Comparison of ENCODE assay signal across 10 cellular contexts in genomic region chr16:27463741-27464662, GRCh38.
DNase-seq lines count a peak whose midpoint lies in the region; ATAC-seq lines count a peak whose summit lies in the region.
"Had no signal": no experiment of that assay in that cellular context is flagged by ENCODE, and none has a peak within 500 bp of the region (broad histone marks: within the 10 kb centered on the region; RNA-seq: fewer than 3 reads in every experiment).

No MANE protein-coding gene starts in this region.

- ATAC-seq in HG03457 (IDR thresholded peaks at IDR 0.05; ENCODE audit: unreplicated experiment) (no peak), HG02610 (IDR thresholded peaks at IDR 0.05; ENCODE audit: unreplicated experiment) (no peak)

- POLR2A ChIA-PET in activated CD4-positive, alpha-beta T cell treated with anti-CD3 and anti-CD28 coated beads, Interleukin-2, amount 10 ng/mL, durations not matched to agents 7 days and 5 days (lab: Charles Lee), result no interaction called here

- intact Hi-C loops in activated T-helper 2 cell treated with anti-CD3 and anti-CD28 coated beads, Interferon-gamma antibody, Interleukin-2, Interleukin-4, amounts not matched to agents 10 μg/mL and 5 μg/mL and 100 μg/mL, durations not matched to agents 14 hours and 24 hours and 36 hours (cut with micrococcal nuclease), result no loop called here

- peak overlapping the region; percentile 5 for H3K4me3 Mint-ChIP-seq in activated CD4-positive, alpha-beta T cell treated with anti-CD3 and anti-CD28 coated beads, Interleukin-2, amount 10 ng/mL, durations not matched to agents 7 days and 5 days
- no peak overlapping the region for H3K4me3 Mint-ChIP-seq in activated T-helper 2 cell treated with anti-CD3 and anti-CD28 coated beads, Interferon-gamma antibody, Interleukin-2, Interleukin-4, amounts not matched to agents 10 μg/mL and 5 μg/mL and 100 μg/mL, durations not matched to agents 14 hours and 24 hours and 36 hours (ENCODE audit: low read depth)
- H3K4me3 Mint-ChIP-seq: naive B cell had no signal

- no peaks in the 10 kb centered on the region for H3K79me2 ChIP-seq in Karpas-422 (ENCODE audit: low read length)

- H3K27me3 ChIP-seq in Karpas-422 (ENCODE audit: low read length), result no peaks in the 10 kb centered on the region

- H3K4me3 ChIP-seq in Karpas-422 (ENCODE audit: low read length), result no peak overlapping the region

- H3K36me3 ChIP-seq in Karpas-422 (ENCODE audit: insufficient read depth, low read length), result peaks cover 15% of the 10 kb centered on the region; the same call in 1 of the 2 replicates

- H3K4me2 ChIP-seq in Karpas-422 (ENCODE audit: low read depth, low read length, poor library complexity, severe bottlenecking), result no peak overlapping the region

- H3K4me1 Mint-ChIP-seq in activated CD4-positive, alpha-beta T cell treated with anti-CD3 and anti-CD28 coated beads, Interleukin-2, amount 10 ng/mL, durations not matched to agents 7 days and 5 days, result peaks cover 33% of the 10 kb centered on the region
- H3K4me1 Mint-ChIP-seq in activated T-helper 2 cell treated with anti-CD3 and anti-CD28 coated beads, Interferon-gamma antibody, Interleukin-2, Interleukin-4, amounts not matched to agents 10 μg/mL and 5 μg/mL and 100 μg/mL, durations not matched to agents 14 hours and 24 hours and 36 hours (ENCODE audit: low read depth), result peaks cover 2% of the 10 kb centered on the region
- H3K4me1 Mint-ChIP-seq: naive B cell had no signal

- no peaks in the 10 kb centered on the region for H3K9me3 ChIP-seq in Karpas-422 (ENCODE audit: low read length)

- peak overlapping the region; percentile 86 for H3K27ac Mint-ChIP-seq in activated CD4-positive, alpha-beta T cell treated with anti-CD3 and anti-CD28 coated beads, Interleukin-2, amount 10 ng/mL, durations not matched to agents 7 days and 5 days
- peak overlapping the region; percentile 22 for H3K27ac Mint-ChIP-seq in activated T-helper 2 cell treated with anti-CD3 and anti-CD28 coated beads, Interferon-gamma antibody, Interleukin-2, Interleukin-4, amounts not matched to agents 10 μg/mL and 5 μg/mL and 100 μg/mL, durations not matched to agents 14 hours and 24 hours and 36 hours

- H3K9me3 Mint-ChIP-seq in activated CD4-positive, alpha-beta T cell treated with anti-CD3 and anti-CD28 coated beads, Interleukin-2, amount 10 ng/mL, durations not matched to agents 7 days and 5 days, result no peaks in the 10 kb centered on the region
- no peaks in the 10 kb centered on the region for H3K9me3 Mint-ChIP-seq in activated T-helper 2 cell treated with anti-CD3 and anti-CD28 coated beads, Interferon-gamma antibody, Interleukin-2, Interleukin-4, amounts not matched to agents 10 μg/mL and 5 μg/mL and 100 μg/mL, durations not matched to agents 14 hours and 24 hours and 36 hours
- H3K9me3 Mint-ChIP-seq: naive B cell had no signal

- CTCF ChIA-PET in activated CD4-positive, alpha-beta T cell treated with anti-CD3 and anti-CD28 coated beads, Interleukin-2, amount 10 ng/mL, durations not matched to agents 7 days and 5 days (lab: Charles Lee), result interaction anchor here (1.8 kb wide), 1 partner anchor 9 kb away, joined by 6 read pairs; no protein-coding TSS in a partner anchor

- no peaks in the 10 kb centered on the region for H3K27me3 Mint-ChIP-seq in activated CD4-positive, alpha-beta T cell treated with anti-CD3 and anti-CD28 coated beads, Interleukin-2, amount 10 ng/mL, durations not matched to agents 7 days and 5 days
- H3K27me3 Mint-ChIP-seq in activated T-helper 2 cell treated with anti-CD3 and anti-CD28 coated beads, Interferon-gamma antibody, Interleukin-2, Interleukin-4, amounts not matched to agents 10 μg/mL and 5 μg/mL and 100 μg/mL, durations not matched to agents 14 hours and 24 hours and 36 hours (ENCODE audit: low read depth), result no peaks in the 10 kb centered on the region
- H3K27me3 Mint-ChIP-seq: naive B cell had no signal

- DNase-seq in activated CD4-positive, alpha-beta T cell treated with anti-CD3 and anti-CD28 coated beads, Interleukin-2, amount 10 ng/mL, durations not matched to agents 7 days and 5 days, result peak; percentile 68
- DNase-seq in activated T-helper 2 cell treated with anti-CD3 and anti-CD28 coated beads, Interferon-gamma antibody, Interleukin-2, Interleukin-4, amounts not matched to agents 10 μg/mL and 5 μg/mL and 100 μg/mL, durations not matched to agents 14 hours and 24 hours and 36 hours (ENCODE audit: low spot score), result no peak
- DNase-seq in left kidney (ENCODE audit: low read depth, low spot score) (peak; percentile 49), Karpas-422 (no peak)
- DNase-seq in stimulated activated naive CD4-positive, alpha-beta T cell (lab: John Stamatoyannopoulos, UW), result peak; percentile 7 to 72 (median 38)
- DNase-seq: Calu3, naive B cell, NCI-H2029 had no signal

- H3K9ac ChIP-seq in Karpas-422 (ENCODE audit: low read length), result no peak overlapping the region

- no peaks in the 10 kb centered on the region for H3K9me2 ChIP-seq in Karpas-422 (replicated peaks; ENCODE audit: insufficient read depth, low read length)

- no peaks in the 10 kb centered on the region for H3K4me1 ChIP-seq in Karpas-422 (ENCODE audit: low read length)

- H2AFZ ChIP-seq in Karpas-422 (ENCODE audit: low read length), result no peak overlapping the region

- H4K20me1 ChIP-seq in Karpas-422 (ENCODE audit: insufficient read depth, low read depth, low read length), result no peaks in the 10 kb centered on the region

- H3K36me3 Mint-ChIP-seq in activated CD4-positive, alpha-beta T cell treated with anti-CD3 and anti-CD28 coated beads, Interleukin-2, amount 10 ng/mL, durations not matched to agents 7 days and 5 days (ENCODE audit: low read depth), result peaks cover 48% of the 10 kb centered on the region
- peaks cover 35% of the 10 kb centered on the region for H3K36me3 Mint-ChIP-seq in activated T-helper 2 cell treated with anti-CD3 and anti-CD28 coated beads, Interferon-gamma antibody, Interleukin-2, Interleukin-4, amounts not matched to agents 10 μg/mL and 5 μg/mL and 100 μg/mL, durations not matched to agents 14 hours and 24 hours and 36 hours (ENCODE audit: low read depth)

- H3K27ac ChIP-seq in Karpas-422 (ENCODE audit: low read length), result no peak overlapping the region

Comparison
In these comparisons a context has a peak if more than half of its experiments do, and no peak if none do; other contexts are left out.
1. DNase-seq: peak in activated CD4-positive, alpha-beta T cell treated with anti-CD3 and anti-CD28 coated beads, Interleukin-2, amount 10 ng/mL, durations not matched to agents 7 days and 5 days (single experiment), left kidney (single experiment) and stimulated activated naive CD4-positive, alpha-beta T cell (6 of 6); none in activated T-helper 2 cell treated with anti-CD3 and anti-CD28 coated beads, Interferon-gamma antibody, Interleukin-2, Interleukin-4, amounts not matched to agents 10 μg/mL and 5 μg/mL and 100 μg/mL, durations not matched to agents 14 hours and 24 hours and 36 hours (single experiment) and Karpas-422 (single experiment).